In genomic region chr20:54106162-54106561, GRCh38 we compare ENCODE assay signal across 30 cellular contexts. TPM values are rescaled to one million over a fixed set of nuclear protein-coding genes. Genes with fewer than 3 reads are reported as not detected.
"Had no signal": no experiment of that assay in that cellular context is flagged by ENCODE, and none has a peak within 500 bp of the region (broad histone marks: within the 10 kb centered on the region; RNA-seq: fewer than 3 reads in every experiment).

No MANE protein-coding gene starts in this region.

- ATAC-seq: gastroesophageal sphincter; heart right ventricle; left ventricle myocardium superior; naive thymus-derived CD4-positive, alpha-beta T cell; stimulated activated naive CD8-positive, alpha-beta T cell treated with anti-CD3 and anti-CD28 coated beads, Interleukin-15, amount 100 ng/mL, for 72 hours; upper lobe of right lung had no signal

- H3K27ac ChIP-seq: coronary artery, gastroesophageal sphincter, heart right ventricle, neural progenitor cell, parathyroid adenoma, suprapubic skin, transverse colon, upper lobe of right lung, uterus had no signal

- DNase-seq: dermis blood vessel endothelial cell; effector memory CD4-positive, alpha-beta T cell; heart right ventricle; hippocampal formation; immature natural killer cell; islet precursor cell; left ventricle myocardium superior; mesenchymal stem cell; midbrain; naive thymus-derived CD4-positive, alpha-beta T cell; right lobe of liver; small intestine; stimulated activated CD4-positive, alpha-beta T cell treated with anti-CD3 and anti-CD28 coated beads, Interleukin-12 subunit alpha, Interleukin-12 subunit beta, amount 100 ng/mL, for 4 hours; stimulated activated CD4-positive, alpha-beta T cell treated with anti-CD3 and anti-CD28 coated beads, Interleukin-1b, Interleukin-23, amount 100 ng/mL, for 48 hours; stimulated activated CD4-positive, alpha-beta T cell treated with anti-CD3 and anti-CD28 coated beads, Interleukin-4, amount 100 ng/mL, for 1 hour; stimulated activated CD8-positive, alpha-beta memory T cell treated with anti-CD3 and anti-CD28 coated beads, Interleukin-4, amount 100 ng/mL, for 48 hours; stimulated activated naive CD4-positive, alpha-beta T cell; stimulated activated naive CD8-positive, alpha-beta T cell treated with anti-CD3 and anti-CD28 coated beads, Interleukin-15, amount 100 ng/mL, for 72 hours; transverse colon; upper lobe of right lung; uterus had no signal

- H3K36me3 Mint-ChIP-seq: immature natural killer cell, neural progenitor cell had no signal

- H3K27ac Mint-ChIP-seq: immature natural killer cell; naive thymus-derived CD4-positive, alpha-beta T cell; nephron; neural progenitor cell; progenitor cell of endocrine pancreas; stimulated activated naive CD8-positive, alpha-beta T cell treated with anti-CD3 and anti-CD28 coated beads, Interleukin-15, amount 100 ng/mL, for 72 hours had no signal

- H3K27me3 Mint-ChIP-seq: progenitor cell of endocrine pancreas had no signal

- H3K9me3 Mint-ChIP-seq: immature natural killer cell; nephron; neural progenitor cell; stimulated activated naive CD8-positive, alpha-beta T cell treated with anti-CD3 and anti-CD28 coated beads, Interleukin-15, amount 100 ng/mL, for 72 hours had no signal

- H3K36me3 ChIP-seq: gastroesophageal sphincter, heart right ventricle, neural progenitor cell, right lobe of liver, suprapubic skin, transverse colon, upper lobe of right lung, uterus had no signal

- H3K4me3 Mint-ChIP-seq: immature natural killer cell; naive thymus-derived CD4-positive, alpha-beta T cell; nephron; neural progenitor cell; stimulated activated naive CD8-positive, alpha-beta T cell treated with anti-CD3 and anti-CD28 coated beads, Interleukin-15, amount 100 ng/mL, for 72 hours had no signal

- H3K4me1 Mint-ChIP-seq: nephron, neural progenitor cell had no signal

- H3K4me1 ChIP-seq: gastroesophageal sphincter, neural progenitor cell, parathyroid adenoma, upper lobe of right lung, uterus had no signal

- H3K9me3 ChIP-seq: gastroesophageal sphincter, heart right ventricle, right lobe of liver, suprapubic skin, transverse colon, upper lobe of right lung, uterus had no signal

- H3K9ac ChIP-seq: neural progenitor cell, parathyroid adenoma had no signal

- H3K27me3 ChIP-seq: neural progenitor cell, right lobe of liver, suprapubic skin, transverse colon, upper lobe of right lung, uterus had no signal

- H3K4me3 ChIP-seq: coronary artery, gastroesophageal sphincter, heart right ventricle, lung, neural progenitor cell, suprapubic skin, transverse colon, upper lobe of right lung, uterus had no signal

RNA-seq across cellular contexts. Expression of gene BCAS1, which starts 35.8 kb away (rescaled TPM):
- total RNA-seq: dermis blood vessel endothelial cell, heart right ventricle, left ventricle myocardium superior, osteoblast had no signal
